ENCODE assay signal across 20 cellular contexts in genomic region chr9:83240671-83241070, GRCh38.
DNase-seq lines count a peak whose midpoint lies in the region; ATAC-seq, FAIRE-seq and TF ChIP-seq lines count a peak whose summit lies in the region.
"Had no signal": no experiment of that assay in that cellular context is flagged by ENCODE, and none has a peak within 500 bp of the region (broad histone marks: within the 10 kb centered on the region; RNA-seq: fewer than 3 reads in every experiment).

No MANE protein-coding gene starts in this region.

- H3K79me2 ChIP-seq in HepG2 (ENCODE audit: insufficient read depth, low read length), result no peaks in the 10 kb centered on the region

- H4K20me1 ChIP-seq in HepG2 (ENCODE audit: insufficient read depth, low read length), result no peaks in the 10 kb centered on the region

- peaks cover 10% of the 10 kb centered on the region for H3K4me1 ChIP-seq in HepG2 (ENCODE audit: insufficient read depth, low read length)
- peaks cover 0 to 12% (median 3%) of the 10 kb centered on the region in 4 donors for H3K4me1 ChIP-seq in right lobe of liver

- FAIRE-seq in HepG2 (lab: Jason Lieb, UNC), result no peak
- FAIRE-seq: GM12892, GM18507 had no signal

- POLR2A ChIA-PET in HepG2 (lab: Yijun Ruan, JAX), result no interaction called here

- ATAC-seq in HepG2, result no peak
- ATAC-seq in right lobe of liver, result no peak

- H3K27ac ChIP-seq in HepG2 (ENCODE audit: extremely low read length, insufficient read depth, low read length), result no peak overlapping the region
- no peak overlapping the region for H3K27ac ChIP-seq in right lobe of liver
- H3K27ac ChIP-seq: GM23248 had no signal

- TF ChIP-seq POLR2A in HepG2 (IDR thresholded peaks at IDR 0.05; ENCODE audit: insufficient read depth in 1 of 2, low read depth in 2 of 2, low read length in 2 of 2) (no peak), right lobe of liver (IDR thresholded peaks at IDR 0.05) (no peak)

- no peaks in the 10 kb centered on the region for H3K27me3 ChIP-seq in HepG2 (ENCODE audit: control insufficient read depth in 1 of 2, insufficient read depth in 2 of 2, low read length in 2 of 2)
- H3K27me3 ChIP-seq in right lobe of liver, result no peaks in the 10 kb centered on the region
- H3K27me3 ChIP-seq: BE2C had no signal

- in situ Hi-C loops in HepG2 (cut with HindIII; ENCODE audit: extremely low pct_ligation_motif_present, low pct_unique_long_range_greater_than_20kb), result no loop called here

- H3K4me3 ChIP-seq in HepG2 (replicated peaks in 1 of 3; ENCODE audit: insufficient read depth in 1 of 3, low read depth in 2 of 3, low read length in 3 of 3) (no peak overlapping the region), right lobe of liver (no peak overlapping the region)
- H3K4me3 ChIP-seq: GM23248 had no signal

- peak; percentile 41 for DNase-seq in NCI-H82 (lab: John Stamatoyannopoulos, UW)
- no peak for DNase-seq in NCI-H82 treated with DMSO at 0.1 percent for 48 hours (lab: John Stamatoyannopoulos, UW; ENCODE audit: unreplicated experiment)
- DNase-seq in HepG2 (ENCODE audit: low spot score), result no peak
- no peak for DNase-seq in right lobe of liver
- DNase-seq in NCI-H69 (lab: John Stamatoyannopoulos, UW), result peak; percentile 37
- no peak for DNase-seq in NCI-H2029 treated with DMSO at 0.1 percent for 48 hours (lab: John Stamatoyannopoulos, UW)
- no peak for DNase-seq in Ammon's horn (ENCODE audit: low spot score)
- DNase-seq: 8988T; BE2C; C1 segment of cervical spinal cord; CD4-positive, CD25-positive, alpha-beta regulatory T cell; CD8-positive, alpha-beta memory T cell; COR-L47; DMS153; DMS79; GDM1; GM23248; HCEC 1CT had no signal

- WGBS in HepG2 (ENCODE audit: low lambda C conversion rate), result 51% methylated on average over 4 of the region's 4 CpGs
- WGBS in right lobe of liver (ENCODE audit: insufficient coverage, low coverage, low lambda C conversion rate, missing lambda C conversion rate), result 40% methylated on average over 2 of the region's 4 CpGs

- H3K9ac ChIP-seq in HepG2 (ENCODE audit: insufficient read depth, low read depth, low read length), result no peak overlapping the region
- H3K9ac ChIP-seq: GM23248 had no signal

- no peak overlapping the region for H2AFZ ChIP-seq in HepG2 (ENCODE audit: low read length)
- H2AFZ ChIP-seq: GM23248 had no signal

- intact Hi-C loops in HepG2 (cut with micrococcal nuclease; ENCODE audit: unreplicated experiment), result no loop called here
- intact Hi-C loops in right lobe of liver (cut with DNase I), result no loop called here

- H3K9me3 ChIP-seq in HepG2 (ENCODE audit: low read length), result no peaks in the 10 kb centered on the region
- H3K9me3 ChIP-seq in right lobe of liver, result no peaks in the 10 kb centered on the region
- H3K9me3 ChIP-seq: BE2C had no signal

- no peak for TF ChIP-seq RAD21 in HepG2 (CRISPR knock-in tag; IDR thresholded peaks at IDR 0.05)

- H3K4me2 ChIP-seq in HepG2 (ENCODE audit: low read depth, low read length), result no peak overlapping the region

- TF ChIP-seq EP300 in HepG2 (IDR thresholded peaks at IDR 0.05; ENCODE audit: low read depth in 2 of 2, low read length in 2 of 2), result no peak
- no peak for TF ChIP-seq EP300 in HepG2 (CRISPR knock-in tag; IDR thresholded peaks at IDR 0.05; ENCODE audit: borderline replicate concordance)

- H3K36me3 ChIP-seq in HepG2 (replicated peaks in 1 of 2; ENCODE audit: control insufficient read depth in 1 of 2, insufficient read depth in 2 of 2, low read length in 2 of 2) (peaks cover 0 to 4% of the 10 kb centered on the region in 2 experiments; a peak in 1 of 5 replicates), right lobe of liver (no peaks in the 10 kb centered on the region)

- CTCF ChIA-PET in HepG2 (lab: Yijun Ruan, JAX; ENCODE audit: low intra/inter-chr PET ratio, low total read pairs), result no interaction called here

- TF ChIP-seq CTCF in HepG2 (CRISPR knock-in tag; IDR thresholded peaks at IDR 0.05) (no peak), right lobe of liver (IDR thresholded peaks at IDR 0.05) (no peak)

- no TSS peak for BruUV-seq in HepG2 (replicated peaks; lab: Mats Ljungman, UMichigan)

TF ChIP-seq in HepG2, 621 proteins besides CTCF, POLR2A, EP300 and RAD21:
- TF ChIP-seq ZNF570 (CRISPR knock-in tag; IDR thresholded peaks at IDR 0.05; ENCODE audit: borderline replicate concordance), result no peak
- TF ChIP-seq ZNF569 (CRISPR knock-in tag; IDR thresholded peaks at IDR 0.05; ENCODE audit: borderline replicate concordance), result no peak
- no peak for TF ChIP-seq ZNF34 (CRISPR knock-in tag; IDR thresholded peaks at IDR 0.05; ENCODE audit: borderline replicate concordance)
- TF ChIP-seq ZNF333 (CRISPR knock-in tag; IDR thresholded peaks at IDR 0.05; ENCODE audit: borderline replicate concordance), result peak; percentile 51; the same call in 1 of the 2 replicates
- no peak for TF ChIP-seq POGK (CRISPR knock-in tag; conservative IDR thresholded peaks at IDR 0.05)

Comparison
In these comparisons a context has a peak if more than half of its experiments do, and no peak if none do; other contexts are left out.
1. DNase-seq: peak in NCI-H82 (single experiment) and NCI-H69 (single experiment); none in NCI-H82 treated with DMSO at 0.1 percent for 48 hours (single experiment), HepG2 (single experiment), right lobe of liver (0 of 3), NCI-H2029 treated with DMSO at 0.1 percent for 48 hours (single experiment) and Ammon's horn (single experiment).